In genomic region chr13:97112451-97113152, GRCh38 we compare ENCODE assay signal across 24 cellular contexts.
A peak's percentile ranks its signal among the peaks of the same experiment; 100 is the strongest.
DNase-seq lines count a peak whose midpoint lies in the region; FAIRE-seq and TF ChIP-seq lines count a peak whose summit lies in the region.
"Had no signal": no experiment of that assay in that cellular context is flagged by ENCODE, and none has a peak within 500 bp of the region (broad histone marks: within the 10 kb centered on the region; RNA-seq: fewer than 3 reads in every experiment).

No MANE protein-coding gene starts in this region.

- no peak overlapping the region for H3K9ac ChIP-seq in endocrine pancreas (ENCODE audit: control insufficient read depth, insufficient read depth, low read length)

- H3K27ac ChIP-seq in ascending aorta (peak overlapping the region; percentile 77 to 78), tibial artery (peak overlapping the region; percentile 70 to 72)

- H3K36me3 ChIP-seq in ascending aorta (no peaks in the 10 kb centered on the region), endocrine pancreas (ENCODE audit: control insufficient read depth, insufficient read depth, low read length) (no peaks in the 10 kb centered on the region), tibial artery (no peaks in the 10 kb centered on the region)
- H3K36me3 ChIP-seq: upper lobe of left lung had no signal

- H3K4me1 Mint-ChIP-seq in mesothelial cell of epicardium = peaks cover 78% of the 10 kb centered on the region

- no peaks in the 10 kb centered on the region for H3K36me3 Mint-ChIP-seq in mesothelial cell of epicardium
- H3K36me3 Mint-ChIP-seq: CD8-positive, alpha-beta T cell; stimulated activated naive B cell treated with anti-CD40 and anti-IgM and Interleukin-4, amounts not matched to agents 10 μg/mL and 1 μg/mL and 100 μg/mL, for 72 hours had no signal

- H3K9me3 ChIP-seq in ascending aorta (no peaks in the 10 kb centered on the region), endocrine pancreas (ENCODE audit: control insufficient read depth, low read length) (no peaks in the 10 kb centered on the region), tibial artery (no peaks in the 10 kb centered on the region)
- H3K9me3 ChIP-seq: upper lobe of left lung had no signal

- H3K4me1 ChIP-seq in ascending aorta (peaks cover 3 to 78% of the 10 kb centered on the region in 2 donors), endocrine pancreas (ENCODE audit: control insufficient read depth, insufficient read depth, low read length) (peaks cover 25% of the 10 kb centered on the region), tibial artery (peaks cover 9 to 98% (median 65%) of the 10 kb centered on the region in 4 donors)

- FAIRE-seq in GM12892 (lab: Jason Lieb, UNC) = no peak
- FAIRE-seq: endometrium, G401.6, kidney, RCC 7860 had no signal

- H3K27ac Mint-ChIP-seq in mesothelial cell of epicardium = peak overlapping the region; percentile 18
- H3K27ac Mint-ChIP-seq: activated CD8-positive, alpha-beta T cell treated with anti-CD3 and anti-CD28 coated beads for 36 hours; CD8-positive, alpha-beta T cell; progenitor cell of endocrine pancreas; stimulated activated naive B cell treated with anti-CD40 and anti-IgM and Interleukin-4, amounts not matched to agents 10 μg/mL and 1 μg/mL and 100 μg/mL, for 72 hours had no signal

- H3K4me3 Mint-ChIP-seq in mesothelial cell of epicardium = no peak overlapping the region
- H3K4me3 Mint-ChIP-seq: activated CD8-positive, alpha-beta T cell treated with anti-CD3 and anti-CD28 coated beads for 36 hours; CD8-positive, alpha-beta T cell; stimulated activated naive B cell treated with anti-CD40 and anti-IgM and Interleukin-4, amounts not matched to agents 10 μg/mL and 1 μg/mL and 100 μg/mL, for 72 hours had no signal

- no peaks in the 10 kb centered on the region for H3K27me3 Mint-ChIP-seq in mesothelial cell of epicardium (ENCODE audit: low read depth)

- intact Hi-C loops in ascending aorta (cut with DNase I) = loop anchor here (5.0 to 10.0 kb wide), 4 partner anchors 165 to 1058 kb away; partner anchors contain the start of gene UGGT2
- intact Hi-C loops in tibial artery (cut with DNase I; ENCODE audit: low total_unique reads) = loop anchor here (5.0 kb wide), 1 partner anchor 235 kb away; no protein-coding TSS in a partner anchor

- H3K4me3 ChIP-seq in ascending aorta (no peak overlapping the region), endocrine pancreas (ENCODE audit: control insufficient read depth, insufficient read depth, low read length) (peak overlapping the region; percentile 1), tibial artery (no peak overlapping the region)
- H3K4me3 ChIP-seq: upper lobe of left lung had no signal

- no peak for TF ChIP-seq POLR2A in GM12892 (IDR thresholded peaks at IDR 0.05; ENCODE audit: low read depth, low read length)

- H3K27me3 ChIP-seq in ascending aorta = no peaks in the 10 kb centered on the region
- no peaks in the 10 kb centered on the region for H3K27me3 ChIP-seq in endocrine pancreas (ENCODE audit: control insufficient read depth, insufficient read depth, low read length)
- no peaks in the 10 kb centered on the region for H3K27me3 ChIP-seq in tibial artery
- H3K27me3 ChIP-seq: upper lobe of left lung had no signal

- no peak for TF ChIP-seq CTCF in ascending aorta (IDR thresholded peaks at IDR 0.05)
- TF ChIP-seq CTCF in mesothelial cell of epicardium (IDR thresholded peaks at IDR 0.05; ENCODE audit: unreplicated experiment) = no peak
- TF ChIP-seq CTCF in tibial artery (IDR thresholded peaks at IDR 0.05) = no peak

- DNase-seq in ascending aorta (ENCODE audit: low spot score in 2 of 2) (no peak), mesothelial cell of epicardium (ENCODE audit: low spot score in 2 of 2, unreplicated experiment in 2 of 2) (no peak), tibial artery (no peak), NCI-H2029 treated with DMSO at 0.1 percent for 48 hours (lab: John Stamatoyannopoulos, UW) (no peak), GM12892 (ENCODE audit: insufficient read length) (no peak), NCI-H2227 (lab: John Stamatoyannopoulos, UW; ENCODE audit: unreplicated experiment) (no peak)
- no peak for DNase-seq in NK-92 treated with Interleukin-12 subunit alpha and Interleukin-12 subunit beta, amount 100 ng/mL, for 24 hours (lab: John Stamatoyannopoulos, UW)
- DNase-seq: activated CD4-positive, CD25-positive, alpha-beta regulatory T cell; activated CD8-positive, alpha-beta T cell treated with anti-CD3 and anti-CD28 coated beads for 36 hours; activated naive CD4-positive, alpha-beta T cell; DMS153; GOT3; kidney; NCI-H1930; stimulated activated CD4-positive, alpha-beta T cell treated with anti-CD3 and anti-CD28 coated beads, Interleukin-2, amount 100 ng/mL, for 24 hours; stimulated activated naive B cell treated with anti-CD40 and anti-IgM and Interleukin-4, amounts not matched to agents 10 μg/mL and 1 μg/mL and 100 μg/mL, for 72 hours; upper lobe of left lung had no signal

- H3K9me3 Mint-ChIP-seq in mesothelial cell of epicardium = no peaks in the 10 kb centered on the region
- H3K9me3 Mint-ChIP-seq: activated CD8-positive, alpha-beta T cell treated with anti-CD3 and anti-CD28 coated beads for 36 hours; CD8-positive, alpha-beta T cell; neural crest cell; stimulated activated naive B cell treated with anti-CD40 and anti-IgM and Interleukin-4, amounts not matched to agents 10 μg/mL and 1 μg/mL and 100 μg/mL, for 72 hours had no signal
